3 cellular contexts compared by ENCODE assay signal in genomic region chr3:13715961-13716360, GRCh38.
TF ChIP-seq lines count a peak whose summit lies in the region.

No MANE protein-coding gene starts in this region.

TF ChIP-seq in HEK293T, 16 proteins besides CTCF, POLR2A, EP300 and RAD21 (continued from another document):
- TF ChIP-seq HDGF (IDR thresholded peaks at IDR 0.05; ENCODE audit: borderline replicate concordance) (no peak), TARDBP (IDR thresholded peaks at IDR 0.05) (no peak), ZNF384 (IDR thresholded peaks at IDR 0.05) (no peak), L3MBTL2 (conservative IDR thresholded peaks at IDR 0.05) (no peak), ELF4 (IDR thresholded peaks at IDR 0.05) (no peak), ARNT (IDR thresholded peaks at IDR 0.05) (no peak), FOXK2 (IDR thresholded peaks at IDR 0.05) (no peak), LEF1 (IDR thresholded peaks at IDR 0.05; ENCODE audit: borderline replicate concordance) (no peak), SUZ12 (IDR thresholded peaks at IDR 0.05) (no peak), SP1 (IDR thresholded peaks at IDR 0.05) (no peak), BHLHE40 (IDR thresholded peaks at IDR 0.05; ENCODE audit: borderline replicate concordance) (no peak), PKNOX1 (IDR thresholded peaks at IDR 0.05) (no peak), FOXA1 (IDR thresholded peaks at IDR 0.05) (no peak), FOXM1 (IDR thresholded peaks at IDR 0.05; ENCODE audit: borderline replicate concordance) (no peak), NFRKB (IDR thresholded peaks at IDR 0.05) (no peak)

TF ChIP-seq in H1, 55 proteins besides CTCF, POLR2A, EP300 and RAD21 (continued from another document):
- TF ChIP-seq ZNF274 (IDR thresholded peaks at IDR 0.05; ENCODE audit: borderline replicate concordance, extremely low read depth, low read length) (no peak), EGR1 (IDR thresholded peaks at IDR 0.05; ENCODE audit: borderline replicate concordance, low read depth, low read length) (no peak), HDAC6 (IDR thresholded peaks at IDR 0.05; ENCODE audit: low read depth, low read length) (no peak), KDM1A (IDR thresholded peaks at IDR 0.05; ENCODE audit: borderline replicate concordance, low read length) (no peak), E2F6 (IDR thresholded peaks at IDR 0.05) (no peak), CTBP2 (IDR thresholded peaks at IDR 0.05; ENCODE audit: borderline replicate concordance, insufficient read depth, insufficient read length, low read length) (no peak), RBBP5 (IDR thresholded peaks at IDR 0.05; ENCODE audit: borderline replicate concordance, low read depth, low read length) (no peak), NRF1 (IDR thresholded peaks at IDR 0.05; ENCODE audit: low read depth, low read length) (no peak)

TF ChIP-seq in HepG2, 621 proteins besides CTCF, POLR2A, EP300 and RAD21 (continued from another document):
- no peak for TF ChIP-seq ZNF367 (CRISPR knock-in tag; IDR thresholded peaks at IDR 0.05; ENCODE audit: borderline replicate concordance)
- TF ChIP-seq ZBTB43 (CRISPR knock-in tag; conservative IDR thresholded peaks at IDR 0.05), result no peak
- TF ChIP-seq SRSF1 (optimal IDR thresholded peaks at IDR 0.05; ENCODE audit: low read depth, low read length), result no peak
- no peak for TF ChIP-seq ZNF589 (CRISPR knock-in tag; conservative IDR thresholded peaks at IDR 0.05)
- no peak for TF ChIP-seq NONO (IDR thresholded peaks at IDR 0.05)
- no peak for TF ChIP-seq NONO (CRISPR knock-in tag; conservative IDR thresholded peaks at IDR 0.05)
- no peak for TF ChIP-seq ZNF512B (CRISPR knock-in tag; IDR thresholded peaks at IDR 0.05; ENCODE audit: borderline replicate concordance)
- TF ChIP-seq MZF1 (CRISPR knock-in tag; IDR thresholded peaks at IDR 0.05; ENCODE audit: borderline replicate concordance), result no peak
- TF ChIP-seq GABPA (IDR thresholded peaks at IDR 0.05; ENCODE audit: low read depth, low read length), result no peak
- TF ChIP-seq GABPA (CRISPR knock-in tag; IDR thresholded peaks at IDR 0.05; ENCODE audit: low read depth), result no peak
- no peak for TF ChIP-seq ATF1 (CRISPR knock-in tag; IDR thresholded peaks at IDR 0.05)
- no peak for TF ChIP-seq HCFC1 (IDR thresholded peaks at IDR 0.05; ENCODE audit: low read depth, low read length)
- no peak for TF ChIP-seq ARID3A (IDR thresholded peaks at IDR 0.05; ENCODE audit: low read depth, low read length)
- TF ChIP-seq BRF2 (CRISPR knock-in tag; IDR thresholded peaks at IDR 0.05), result no peak
- TF ChIP-seq ZSCAN29 (CRISPR knock-in tag; conservative IDR thresholded peaks at IDR 0.05), result no peak
- TF ChIP-seq PBX3 (CRISPR knock-in tag; IDR thresholded peaks at IDR 0.05; ENCODE audit: borderline replicate concordance), result no peak
- TF ChIP-seq ZBTB7B (CRISPR knock-in tag; IDR thresholded peaks at IDR 0.05), result no peak
- no peak for TF ChIP-seq ZBTB44 (CRISPR knock-in tag; IDR thresholded peaks at IDR 0.05)
- no peak for TF ChIP-seq KDM4B (CRISPR knock-in tag; IDR thresholded peaks at IDR 0.05)
